ENCODE assay signal across 8 cellular contexts in genomic region chr1:156282143-156282478, GRCh38. TPM values are rescaled to one million over a fixed set of nuclear protein-coding genes. Genes with fewer than 3 reads are reported as not detected.
DNase-seq lines count a peak whose midpoint lies in the region; ATAC-seq, FAIRE-seq and TF ChIP-seq lines count a peak whose summit lies in the region.

No MANE protein-coding gene starts in this region.

- no peak for FAIRE-seq in H54 (lab: Jason Lieb, UNC)

- peaks cover 18% of the 10 kb centered on the region; the same call in 1 of the 2 replicates for H3K4me1 ChIP-seq in HUES64 (ENCODE audit: insufficient read depth, low read length)
- peaks cover 34% of the 10 kb centered on the region for H3K4me1 ChIP-seq in skeletal muscle satellite cell (ENCODE audit: control insufficient read depth, insufficient read depth, low read length)

- peaks cover 37% of the 10 kb centered on the region for H3K36me3 ChIP-seq in HUES64 (ENCODE audit: insufficient read depth, low read length)
- peaks cover 20% of the 10 kb centered on the region for H3K36me3 ChIP-seq in skeletal muscle satellite cell (ENCODE audit: insufficient read depth, low read length)

- H3K27me3 Mint-ChIP-seq in activated CD8-positive, alpha-beta T cell treated with anti-CD3 and anti-CD28 coated beads for 36 hours = no peaks in the 10 kb centered on the region

- POLR2A ChIA-PET in activated CD8-positive, alpha-beta T cell treated with anti-CD3 and anti-CD28 coated beads for 36 hours (lab: Charles Lee) = interaction anchor here (0.6 to 5.1 kb wide), 39 partner anchors 10 to 336 kb away, joined by 3 to 50 read pairs (median 4); partner anchors contain the start of genes ARHGEF2, CCT3, PMF1 and TSACC

- H3K9me3 ChIP-seq in HUES64 (ENCODE audit: insufficient read depth, low read depth, low read length) (no peaks in the 10 kb centered on the region), skeletal muscle satellite cell (replicated peaks; ENCODE audit: low read length) (no peaks in the 10 kb centered on the region)

- peak overlapping the region; percentile 94 for H3K4me2 ChIP-seq in skeletal muscle satellite cell (ENCODE audit: low read length)

- peaks cover 32% of the 10 kb centered on the region for H3K4me1 Mint-ChIP-seq in activated CD8-positive, alpha-beta T cell treated with anti-CD3 and anti-CD28 coated beads for 36 hours (ENCODE audit: low read depth)

- no peak for TF ChIP-seq CTCF in activated CD8-positive, alpha-beta T cell treated with anti-CD3 and anti-CD28 coated beads for 36 hours (IDR thresholded peaks at IDR 0.05)

- no peaks in the 10 kb centered on the region for H3K9me3 Mint-ChIP-seq in activated CD8-positive, alpha-beta T cell treated with anti-CD3 and anti-CD28 coated beads for 36 hours

- H3K27ac ChIP-seq in HUES64 (ENCODE audit: low read depth, low read length) = peak overlapping the region; percentile 98

- ATAC-seq in GM18508 (IDR thresholded peaks at IDR 0.05; ENCODE audit: insufficient read depth, unreplicated experiment) (peak; percentile 4), left ventricle myocardium superior (peak; percentile 3), HG02588 (IDR thresholded peaks at IDR 0.05; ENCODE audit: unreplicated experiment) (no peak)
- ATAC-seq in activated CD8-positive, alpha-beta T cell treated with anti-CD3 and anti-CD28 coated beads for 36 hours = peak; percentile 3

- 0% methylated on average over 10 of the region's 10 CpGs for WGBS in HUES64

- peak overlapping the region; percentile 84 for H3K4me3 ChIP-seq in HUES64 (ENCODE audit: low read length)
- peak overlapping the region; percentile 97 for H3K4me3 ChIP-seq in skeletal muscle satellite cell (ENCODE audit: low read length)

- intact Hi-C loops in activated CD8-positive, alpha-beta T cell treated with anti-CD3 and anti-CD28 coated beads for 36 hours (cut with micrococcal nuclease) = no loop called here
- intact Hi-C loops in left ventricle myocardium superior (cut with micrococcal nuclease) = no loop called here

- CTCF ChIA-PET in activated CD8-positive, alpha-beta T cell treated with anti-CD3 and anti-CD28 coated beads for 36 hours (lab: Charles Lee) = interaction anchor here (0.9 to 6.1 kb wide), 13 partner anchors 9 to 293 kb away, joined by 3 to 37 read pairs (median 7); partner anchors contain the start of gene CCT3

- H3K9ac ChIP-seq in HUES64 (ENCODE audit: low read depth, low read length) (peak overlapping the region; percentile 98), skeletal muscle satellite cell (ENCODE audit: low read depth, low read length) (peak overlapping the region; percentile 96)

- TF ChIP-seq POLR2A in H54 (IDR thresholded peaks at IDR 0.05; ENCODE audit: low read depth, low read length) = no peak

- no peak for DNase-seq in activated CD8-positive, alpha-beta T cell treated with anti-CD3 and anti-CD28 coated beads for 36 hours
- DNase-seq in left ventricle myocardium superior (no peak), Kasumi-1 (lab: John Stamatoyannopoulos, UW) (no peak), H54 (ENCODE audit: insufficient read length, low spot score) (no peak)

- no peaks in the 10 kb centered on the region for H3K27me3 ChIP-seq in HUES64 (ENCODE audit: insufficient read depth, low read length)
- no peaks in the 10 kb centered on the region for H3K27me3 ChIP-seq in skeletal muscle satellite cell (ENCODE audit: control insufficient read depth, insufficient read depth, low read length)

- peak overlapping the region; percentile 99 for H3K4me3 Mint-ChIP-seq in activated CD8-positive, alpha-beta T cell treated with anti-CD3 and anti-CD28 coated beads for 36 hours

- H3K27ac Mint-ChIP-seq in activated CD8-positive, alpha-beta T cell treated with anti-CD3 and anti-CD28 coated beads for 36 hours = peak overlapping the region; percentile 94

- H3K36me3 Mint-ChIP-seq in activated CD8-positive, alpha-beta T cell treated with anti-CD3 and anti-CD28 coated beads for 36 hours (ENCODE audit: low read depth) = peaks cover 35% of the 10 kb centered on the region

RNA-seq across cellular contexts. Expression of gene SMG5, which starts 0.5 kb away (rescaled TPM):
- polyA plus RNA-seq in HUES64 (2013, experiment 1 of 2) = 67.5 TPM
- 60.4 TPM for polyA plus RNA-seq in HUES64 (2013, experiment 2 of 2)
- total RNA-seq in activated CD8-positive, alpha-beta T cell treated with anti-CD3 and anti-CD28 coated beads for 36 hours = 10 to 100 TPM; 70.3 to 70.7 TPM
- total RNA-seq in left ventricle myocardium superior = 84.5 TPM
- 28.2 and 32.4 TPM in 2 replicates for total RNA-seq in skeletal muscle satellite cell (2012; rRNA removed)

RNA-seq across cellular contexts. Expression of gene TMEM79, which starts 2.0 kb away (rescaled TPM):
- polyA plus RNA-seq in HUES64 (2013, experiment 1 of 2) = 1.0 TPM
- 2.1 TPM for polyA plus RNA-seq in HUES64 (2013, experiment 2 of 2)
- 1 to 10 TPM; 8.0 to 8.2 TPM for total RNA-seq in activated CD8-positive, alpha-beta T cell treated with anti-CD3 and anti-CD28 coated beads for 36 hours
- total RNA-seq in left ventricle myocardium superior = 1.5 TPM
- 0.51 and 2.0 TPM in 2 replicates for total RNA-seq in skeletal muscle satellite cell (2012; rRNA removed)

RNA-seq across cellular contexts. Expression of gene GLMP, which starts 13.4 kb away (rescaled TPM):
- 40.0 TPM for polyA plus RNA-seq in HUES64 (2013, experiment 1 of 2)
- polyA plus RNA-seq in HUES64 (2013, experiment 2 of 2) = 43.4 TPM
- total RNA-seq in activated CD8-positive, alpha-beta T cell treated with anti-CD3 and anti-CD28 coated beads for 36 hours = 10 to 100 TPM in 1 of 2 experiments, 1 to 10 TPM in 1; 9.3 to 11.3 TPM
- 16.0 TPM for total RNA-seq in left ventricle myocardium superior
- total RNA-seq in skeletal muscle satellite cell (2012; rRNA removed) = 41.3 and 44.6 TPM in 2 replicates

RNA-seq across cellular contexts. Expression of gene VHLL, which starts 17.0 kb away (rescaled TPM):
- not detected for polyA plus RNA-seq in HUES64 (2013, experiment 1 of 2)
- not detected for polyA plus RNA-seq in HUES64 (2013, experiment 2 of 2)
- under 1 TPM in 1 of 2 experiments, not detected in 1; 0.43 TPM for total RNA-seq in activated CD8-positive, alpha-beta T cell treated with anti-CD3 and anti-CD28 coated beads for 36 hours
- not detected for total RNA-seq in left ventricle myocardium superior
- 0.51 TPM in 1 of 2 replicates, not detected in the other for total RNA-seq in skeletal muscle satellite cell (2012; rRNA removed)

RNA-seq across cellular contexts. Expression of gene PAQR6, which starts 34.3 kb away (rescaled TPM):
- polyA plus RNA-seq in HUES64 (2013, experiment 1 of 2) = 1.9 TPM
- polyA plus RNA-seq in HUES64 (2013, experiment 2 of 2) = 2.4 TPM
- 1 to 10 TPM; 4.7 to 5.0 TPM for total RNA-seq in activated CD8-positive, alpha-beta T cell treated with anti-CD3 and anti-CD28 coated beads for 36 hours
- total RNA-seq in left ventricle myocardium superior = 0.32 TPM
- total RNA-seq in skeletal muscle satellite cell (2012; rRNA removed) = 0.22 and 0.51 TPM in 2 replicates
